14 cellular contexts compared by ENCODE assay signal in genomic region chr19:2817237-2817829, GRCh38. TPM values are rescaled to one million over a fixed set of nuclear protein-coding genes. Genes with fewer than 3 reads are reported as not detected.
A peak's percentile ranks its signal among the peaks of the same experiment; 100 is the strongest.
DNase-seq lines count a peak whose midpoint lies in the region; ATAC-seq and TF ChIP-seq lines count a peak whose summit lies in the region.
"Not testable (repeated sequence)": the region's sequence is repeated elsewhere in the genome, so short reads cannot be mapped to it uniquely, and the experiment has no call there.
"Had no signal": no experiment of that assay in that cellular context is flagged by ENCODE, and none has a peak within 500 bp of the region (broad histone marks: within the 10 kb centered on the region; RNA-seq: fewer than 3 reads in every experiment).

No MANE protein-coding gene starts in this region.

- DNase-seq in D341Med (ENCODE audit: low spot score) (peak; percentile 38), HT1080 (ENCODE audit: low read depth) (peak; percentile 37), SW480 (ENCODE audit: low spot score) (peak; percentile 54), endodermal cell (peak; percentile 93), islet precursor cell (peak; percentile 81), neural progenitor cell (ENCODE audit: low spot score) (peak; percentile 58), testis (peak; percentile 79)

- not testable (repeated sequence) for H3K9me3 Mint-ChIP-seq in activated T-helper 17 cell treated with anti-CD3 and anti-CD28 coated beads, Interleukin-2, amount 50 U/mL, for 72 hours; endodermal cell; neural progenitor cell

- H3K27me3 ChIP-seq in endodermal cell (ENCODE audit: control insufficient read depth, insufficient read depth, low read length, poor library complexity, severe bottlenecking); neural progenitor cell; testis: not testable (repeated sequence)

- TF ChIP-seq POLR2A in testis (IDR thresholded peaks at IDR 0.05) = not testable (repeated sequence)

- not testable (repeated sequence) for H3K9ac ChIP-seq in endodermal cell (ENCODE audit: extremely low read depth, low read length, poor library complexity, severe bottlenecking); neural progenitor cell

- H2AFZ ChIP-seq in neural progenitor cell (replicated peaks) = not testable (repeated sequence)

- not testable (repeated sequence) for H4K20me1 ChIP-seq in neural progenitor cell (ENCODE audit: low read depth)

- not testable (repeated sequence) for H3K36me3 ChIP-seq in endodermal cell (ENCODE audit: control insufficient read depth, insufficient read depth, low read length); neural progenitor cell; testis (ENCODE audit: low read depth, missing control alignments)

- H3K36me3 Mint-ChIP-seq in activated T-helper 17 cell treated with anti-CD3 and anti-CD28 coated beads, Interleukin-2, amount 50 U/mL, for 72 hours (ENCODE audit: low read depth); endodermal cell (ENCODE audit: low read depth); neural progenitor cell: not testable (repeated sequence)

- H3K4me3 Mint-ChIP-seq in activated T-helper 17 cell treated with anti-CD3 and anti-CD28 coated beads, Interleukin-2, amount 50 U/mL, for 72 hours; endodermal cell: not testable (repeated sequence)
- peak overlapping the region; percentile 73 for H3K4me3 Mint-ChIP-seq in neural progenitor cell

- peak overlapping the region; percentile 75 for H3K27ac Mint-ChIP-seq in activated T-helper 17 cell treated with anti-CD3 and anti-CD28 coated beads, Interleukin-2, amount 50 U/mL, for 72 hours
- H3K27ac Mint-ChIP-seq in endodermal cell, neural progenitor cell: not testable (repeated sequence)

- H3K79me2 ChIP-seq in neural progenitor cell (ENCODE audit: low read depth) = not testable (repeated sequence)

- not testable (repeated sequence) for H3K9me3 ChIP-seq in endodermal cell (ENCODE audit: control insufficient read depth, low read length); neural progenitor cell (ENCODE audit: low read depth); testis

- H3K4me3 ChIP-seq in endodermal cell (ENCODE audit: low read length); neural progenitor cell; testis: not testable (repeated sequence)

- ATAC-seq in activated T-helper 17 cell treated with anti-CD3 and anti-CD28 coated beads, Interleukin-2, amount 50 U/mL, for 72 hours (replicated peaks) = not testable (repeated sequence)

- not testable (repeated sequence) for H3K4me2 ChIP-seq in neural progenitor cell

- H3K4me1 Mint-ChIP-seq in activated T-helper 17 cell treated with anti-CD3 and anti-CD28 coated beads, Interleukin-2, amount 50 U/mL, for 72 hours; endodermal cell; neural progenitor cell: not testable (repeated sequence)

- not testable (repeated sequence) for H3K27me3 Mint-ChIP-seq in activated T-helper 17 cell treated with anti-CD3 and anti-CD28 coated beads, Interleukin-2, amount 50 U/mL, for 72 hours; endodermal cell (ENCODE audit: insufficient read depth); neural progenitor cell (ENCODE audit: insufficient read depth, low read depth)

- H3F3A ChIP-seq in neural progenitor cell (ENCODE audit: low read depth) = not testable (repeated sequence)

- WGBS in endodermal cell (ENCODE audit: insufficient coverage in 1 of 2, insufficient read length in 1 of 2), 2 experiments = 91 to 94% methylated on average over 17 to 21 of the region's 22 CpGs
- 47 to 61% methylated on average over 22 of the region's 22 CpGs for WGBS in testis, 2 donors

- H3K27ac ChIP-seq in endodermal cell (ENCODE audit: low read depth, low read length); neural progenitor cell; testis: not testable (repeated sequence)

- H3K4me1 ChIP-seq in endodermal cell (ENCODE audit: control insufficient read depth, insufficient read depth, low read length); neural progenitor cell; testis: not testable (repeated sequence)

- intact Hi-C loops in testis (cut with DNase I; ENCODE audit: low total_unique reads) = not testable (repeated sequence)

- TF ChIP-seq CTCF in endodermal cell (conservative IDR thresholded peaks at IDR 0.05); neural progenitor cell (IDR thresholded peaks at IDR 0.05); testis (IDR thresholded peaks at IDR 0.05): not testable (repeated sequence)

RNA-seq across cellular contexts. Expression of gene ZNF554, which starts 2.3 kb away (rescaled TPM):
- total RNA-seq in HT1080 (2014; rRNA removed; shearing (Covaris generic)) = 0.33 and 0.63 TPM in 2 replicates
- 0.42 and 0.54 TPM in 2 replicates for polyA plus RNA-seq in HT1080 (2015; cell fraction: cytosol; rRNA removed)
- polyA plus RNA-seq in HT1080 (2015; cell fraction: nucleus; rRNA removed) = 1.2 and 1.4 TPM in 2 replicates
- 1 to 10 TPM in 1 of 2 donors, under 1 TPM in 1; 0.65 to 1.7 TPM for total RNA-seq in activated T-helper 17 cell treated with anti-CD3 and anti-CD28 coated beads, Interleukin-2, amount 50 U/mL, for 72 hours
- total RNA-seq in endodermal cell (1 to 10 TPM; 8.4 to 9.2 TPM), neural progenitor cell (ENCODE audit: low replicate concordance) (10.1 and 11.0 TPM in 2 replicates), testis (1 to 10 TPM; 9.3 to 9.4 TPM)
- polyA plus RNA-seq in endodermal cell (2013, experiment 1 of 2) = 5.1 TPM
- polyA plus RNA-seq in endodermal cell (2013, experiment 2 of 2) = 4.7 TPM
- polyA plus RNA-seq in testis (ENCODE audit: insufficient read depth, low read depth, low replicate concordance) = 6.9 TPM

RNA-seq across cellular contexts. Expression of gene ZNF555, which starts 23.9 kb away (rescaled TPM):
- 0.11 and 1.0 TPM in 2 replicates for total RNA-seq in HT1080 (2014; rRNA removed; shearing (Covaris generic))
- 0.59 and 0.67 TPM in 2 replicates for polyA plus RNA-seq in HT1080 (2015; cell fraction: cytosol; rRNA removed)
- polyA plus RNA-seq in HT1080 (2015; cell fraction: nucleus; rRNA removed) = 0.91 and 1.5 TPM in 2 replicates
- total RNA-seq in activated T-helper 17 cell treated with anti-CD3 and anti-CD28 coated beads, Interleukin-2, amount 50 U/mL, for 72 hours = 1 to 10 TPM; 1.3 to 4.5 TPM
- 10 to 100 TPM in 1 of 2 donors, 1 to 10 TPM in 1; 9.6 to 10.5 TPM for total RNA-seq in endodermal cell
- polyA plus RNA-seq in endodermal cell (2013, experiment 1 of 2) = 8.7 TPM
- 8.7 TPM for polyA plus RNA-seq in endodermal cell (2013, experiment 2 of 2)
- 14.6 and 18.8 TPM in 2 replicates for total RNA-seq in neural progenitor cell (ENCODE audit: low replicate concordance)
- total RNA-seq in testis = 1 to 10 TPM; 7.1 to 8.5 TPM
- polyA plus RNA-seq in testis (ENCODE audit: insufficient read depth, low read depth, low replicate concordance) = 7.2 TPM

RNA-seq across cellular contexts. Expression of gene THOP1, which starts 32.0 kb away (rescaled TPM):
- total RNA-seq in HT1080 (2014; rRNA removed; shearing (Covaris generic)) = 299 and 325 TPM in 2 replicates
- 96.3 and 129 TPM in 2 replicates for polyA plus RNA-seq in HT1080 (2015; cell fraction: cytosol; rRNA removed)
- polyA plus RNA-seq in HT1080 (2015; cell fraction: nucleus; rRNA removed) = 135 and 138 TPM in 2 replicates
- 100 to 1,000 TPM in 1 of 2 donors, 10 to 100 TPM in 1; 70.4 to 156 TPM for total RNA-seq in activated T-helper 17 cell treated with anti-CD3 and anti-CD28 coated beads, Interleukin-2, amount 50 U/mL, for 72 hours
- total RNA-seq in endodermal cell = 100 to 1,000 TPM; 130 to 170 TPM
- polyA plus RNA-seq in endodermal cell (2013, experiment 1 of 2) = 85.8 TPM
- polyA plus RNA-seq in endodermal cell (2013, experiment 2 of 2) = 77.0 TPM
- 105 and 222 TPM in 2 replicates for total RNA-seq in neural progenitor cell (ENCODE audit: low replicate concordance)
- 100 to 1,000 TPM; 111 to 134 TPM for total RNA-seq in testis
- 166 TPM for polyA plus RNA-seq in testis (ENCODE audit: insufficient read depth, low read depth, low replicate concordance)

RNA-seq across cellular contexts. Expression of gene SGTA, which starts 34.3 kb away (rescaled TPM):
- 104 and 131 TPM in 2 replicates for total RNA-seq in HT1080 (2014; rRNA removed; shearing (Covaris generic))
- 83.8 and 94.3 TPM in 2 replicates for polyA plus RNA-seq in HT1080 (2015; cell fraction: cytosol; rRNA removed)
- polyA plus RNA-seq in HT1080 (2015; cell fraction: nucleus; rRNA removed) = 60.9 and 65.7 TPM in 2 replicates
- 10 to 100 TPM; 39.5 to 77.0 TPM for total RNA-seq in activated T-helper 17 cell treated with anti-CD3 and anti-CD28 coated beads, Interleukin-2, amount 50 U/mL, for 72 hours
- total RNA-seq in endodermal cell = 10 to 100 TPM; 73.9 to 81.5 TPM
- polyA plus RNA-seq in endodermal cell (2013, experiment 1 of 2) = 78.7 TPM
- polyA plus RNA-seq in endodermal cell (2013, experiment 2 of 2) = 71.5 TPM
- total RNA-seq in neural progenitor cell (ENCODE audit: low replicate concordance) = 30.9 and 75.4 TPM in 2 replicates
- total RNA-seq in testis = 100 to 1,000 TPM in 1 of 2 donors, 10 to 100 TPM in 1; 93.9 to 100 TPM
- polyA plus RNA-seq in testis (ENCODE audit: insufficient read depth, low read depth, low replicate concordance) = 99.6 TPM

RNA-seq across cellular contexts. Expression of gene ZNF556, which starts 49.8 kb away (rescaled TPM):
- total RNA-seq in HT1080 (2014; rRNA removed; shearing (Covaris generic)) = 0.03 TPM in 1 of 2 replicates, not detected in the other
- not detected in 2 replicates for polyA plus RNA-seq in HT1080 (2015; cell fraction: cytosol; rRNA removed)
- polyA plus RNA-seq in HT1080 (2015; cell fraction: nucleus; rRNA removed) = not detected in 2 replicates
- total RNA-seq in activated T-helper 17 cell treated with anti-CD3 and anti-CD28 coated beads, Interleukin-2, amount 50 U/mL, for 72 hours = under 1 TPM in 1 of 2 donors, not detected in 1; 0.95 TPM
- total RNA-seq in endodermal cell (not detected), neural progenitor cell (ENCODE audit: low replicate concordance) (0.25 TPM in 1 of 2 replicates, not detected in the other), testis (1 to 10 TPM; 2.3 to 2.4 TPM)
- polyA plus RNA-seq in endodermal cell (2013, experiment 1 of 2) = 0.04 TPM
- polyA plus RNA-seq in endodermal cell (2013, experiment 2 of 2) = 0.04 TPM
- polyA plus RNA-seq in testis (ENCODE audit: insufficient read depth, low read depth, low replicate concordance) = 1.9 TPM
- total RNA-seq: activated T-helper 1 cell treated with anti-CD3 and anti-CD28 coated beads, Interleukin-12 subunit alpha, Interleukin-12 subunit beta, Interleukin-2, Interleukin-4 antibody, amounts not matched to agents 30 ng/mL and 10 ng/mL and 1 ng/mL, durations not matched to agents 14 hours and 24 hours and 36 hours; body of pancreas; dermis microvascular lymphatic vessel endothelial cell; left ventricle myocardium inferior; T-cell; ureter had no signal

Comparison
In these comparisons a context has a peak if more than half of its experiments do, and no peak if none do; other contexts are left out.
1. DNase-seq: peak in every context shown above with its lines; median percentile 93 in endodermal cell; 81 in islet precursor cell; 79 in testis; 58 in neural progenitor cell; 54 in SW480; 38 in D341Med; 37 in HT1080.